Comparison of ENCODE assay signal across 7 cellular contexts in genomic region chr11:63866211-63866610, GRCh38.
DNase-seq lines count a peak whose midpoint lies in the region; ATAC-seq lines count a peak whose summit lies in the region.

No MANE protein-coding gene starts in this region.

- H3K27me3 ChIP-seq in effector memory CD4-positive, alpha-beta T cell (replicated peaks; ENCODE audit: control insufficient read depth, insufficient read depth, low read length, poor library complexity, severe bottlenecking): no peaks in the 10 kb centered on the region

- ATAC-seq in GM19452 (IDR thresholded peaks at IDR 0.05; ENCODE audit: unreplicated experiment): peak; percentile 55

- no peaks in the 10 kb centered on the region for H3K36me3 ChIP-seq in effector memory CD4-positive, alpha-beta T cell (ENCODE audit: control insufficient read depth, insufficient read depth, low read length)

- H3K27ac ChIP-seq in effector memory CD4-positive, alpha-beta T cell (ENCODE audit: insufficient read depth, low read length, poor library complexity, severe bottlenecking): peak overlapping the region; percentile 10

- peak; percentile 52 to 67 for DNase-seq in Kasumi-1 (lab: John Stamatoyannopoulos, UW)
- peak; percentile 69 for DNase-seq in activated CD4-positive, alpha-beta T cell treated with anti-CD3 and anti-CD28 coated beads, Interleukin-2, amount 50 U/mL, for 1 hour
- peak; percentile 23 to 50 (median 44) for DNase-seq in effector memory CD4-positive, alpha-beta T cell
- DNase-seq in stimulated activated CD4-positive, alpha-beta T cell treated with anti-CD3 and anti-CD28 coated beads, Interleukin-2, amount 100 ng/mL, for 48 hours: peak; percentile 71
- DNase-seq in kidney tubule cell (ENCODE audit: low spot score): no peak
- DNase-seq in DMS 273 treated with DMSO at 0.1 percent for 48 hours (lab: John Stamatoyannopoulos, UW): no peak

- no peak overlapping the region for H3K4me3 ChIP-seq in effector memory CD4-positive, alpha-beta T cell (ENCODE audit: insufficient read depth, low read depth, low read length, poor library complexity, severe bottlenecking)

- peaks cover 67% of the 10 kb centered on the region for H3K4me1 ChIP-seq in effector memory CD4-positive, alpha-beta T cell (ENCODE audit: control insufficient read depth, insufficient read depth, low read length, poor library complexity, severe bottlenecking)

- H3K9me3 ChIP-seq in effector memory CD4-positive, alpha-beta T cell (ENCODE audit: control insufficient read depth, low read length): no peaks in the 10 kb centered on the region

Comparison
In these comparisons a context has a peak if more than half of its experiments do, and no peak if none do; other contexts are left out.
1. DNase-seq: peak in Kasumi-1 (2 of 2), activated CD4-positive, alpha-beta T cell treated with anti-CD3 and anti-CD28 coated beads, Interleukin-2, amount 50 U/mL, for 1 hour (single experiment), effector memory CD4-positive, alpha-beta T cell (3 of 3) and stimulated activated CD4-positive, alpha-beta T cell treated with anti-CD3 and anti-CD28 coated beads, Interleukin-2, amount 100 ng/mL, for 48 hours (2 of 2); none in kidney tubule cell (single experiment) and DMS 273 treated with DMSO at 0.1 percent for 48 hours (single experiment).